In genomic region chr16:70701036-70701435, GRCh38 we compare ENCODE assay signal across 14 cellular contexts. TPM values are rescaled to one million over a fixed set of nuclear protein-coding genes. Genes with fewer than 3 reads are reported as not detected.
DNase-seq lines count a peak whose midpoint lies in the region; ATAC-seq and TF ChIP-seq lines count a peak whose summit lies in the region.
"Had no signal": no experiment of that assay in that cellular context is flagged by ENCODE, and none has a peak within 500 bp of the region (broad histone marks: within the 10 kb centered on the region; RNA-seq: fewer than 3 reads in every experiment).

No MANE protein-coding gene starts in this region.

- H3K27me3 ChIP-seq in mammary epithelial cell (ENCODE audit: insufficient read depth, low read length) (no peaks in the 10 kb centered on the region), transverse colon (no peaks in the 10 kb centered on the region)
- H3K27me3 ChIP-seq: hepatocyte, SJSA1 had no signal

- no peaks in the 10 kb centered on the region for H3K79me2 ChIP-seq in mammary epithelial cell (ENCODE audit: insufficient read depth, low read length)
- H3K79me2 ChIP-seq: hepatocyte had no signal

- H3K36me3 Mint-ChIP-seq in naive thymus-derived CD8-positive, alpha-beta T cell = peaks cover 0 to 7% (median 0%) of the 10 kb centered on the region in 3 donors
- no peaks in the 10 kb centered on the region for H3K36me3 Mint-ChIP-seq in natural killer cell

- H3K4me1 Mint-ChIP-seq in naive thymus-derived CD8-positive, alpha-beta T cell = peaks cover 17 to 40% (median 31%) of the 10 kb centered on the region in 4 donors
- peaks cover 0 to 26% of the 10 kb centered on the region in 2 donors for H3K4me1 Mint-ChIP-seq in natural killer cell

- H3K4me2 ChIP-seq in mammary epithelial cell (ENCODE audit: insufficient read depth, low read depth, low read length) = no peak overlapping the region
- H3K4me2 ChIP-seq: hepatocyte had no signal

- intact Hi-C loops in mammary epithelial cell (cut with micrococcal nuclease) = no loop called here
- intact Hi-C loops in transverse colon (cut with DNase I; ENCODE audit: low total_unique reads) = loop anchor here (5.0 kb wide), 1 partner anchor 36 kb away; no protein-coding TSS in a partner anchor
- intact Hi-C loops in natural killer cell (cut with micrococcal nuclease) = no loop called here

- H3K4me3 ChIP-seq in mammary epithelial cell (replicated peaks in 1 of 3; ENCODE audit: insufficient read depth in 1 of 3, low read depth in 2 of 3, low read length in 3 of 3) (no peak overlapping the region), transverse colon (no peak overlapping the region)
- H3K4me3 ChIP-seq: hepatocyte, SJSA1 had no signal

- BruUV-seq in mammary epithelial cell (replicated peaks; lab: Mats Ljungman, UMichigan) = no TSS peak

- no peak for TF ChIP-seq EP300 in transverse colon (IDR thresholded peaks at IDR 0.05; ENCODE audit: low read depth)

- no peak overlapping the region for H3K4me3 Mint-ChIP-seq in naive thymus-derived CD8-positive, alpha-beta T cell
- no peak overlapping the region for H3K4me3 Mint-ChIP-seq in natural killer cell

- DNase-seq in SHP77 (lab: John Stamatoyannopoulos, UW) (peak; percentile 57 to 62), SHP77 treated with DMSO at 0.1 percent for 48 hours (lab: John Stamatoyannopoulos, UW) (no peak), mammary epithelial cell (no peak), transverse colon (no peak), natural killer cell (no peak), DMS153 treated with DMSO at 0.1 percent for 48 hours (lab: John Stamatoyannopoulos, UW; ENCODE audit: unreplicated experiment) (no peak), RPMI8226 (no peak)
- no peak for DNase-seq in naive thymus-derived CD8-positive, alpha-beta T cell
- DNase-seq: ACHN; activated effector memory CD4-positive, alpha-beta T cell treated with anti-CD3 and anti-CD28 coated beads, Interleukin-2, amount 50 U/mL, for 16 hours; DND-41; stimulated activated CD8-positive, alpha-beta memory T cell treated with anti-CD3 and anti-CD28 coated beads, Interleukin-4, amount 100 ng/mL, for 48 hours had no signal

- 53% methylated on average over 3 of the region's 3 CpGs for WGBS in mammary epithelial cell (ENCODE audit: low coverage, missing lambda C conversion rate)
- 90% methylated on average over 3 of the region's 3 CpGs; no CpG with 5 or more reads in 1 of the 2 donors for WGBS in transverse colon (ENCODE audit: low coverage in 1 of 2), 2 donors

- H3K27ac Mint-ChIP-seq in naive thymus-derived CD8-positive, alpha-beta T cell = peak overlapping the region in 6 of 10 donors; percentile 43 to 88 (median 75)
- H3K27ac Mint-ChIP-seq in natural killer cell = peak overlapping the region in 1 of 2 donors; percentile 58

- ATAC-seq in naive thymus-derived CD8-positive, alpha-beta T cell = no peak
- ATAC-seq in natural killer cell = no peak

- H3K9me3 Mint-ChIP-seq in naive thymus-derived CD8-positive, alpha-beta T cell = no peaks in the 10 kb centered on the region
- no peaks in the 10 kb centered on the region for H3K9me3 Mint-ChIP-seq in natural killer cell

- POLR2A ChIA-PET in naive thymus-derived CD8-positive, alpha-beta T cell (lab: Charles Lee) = no interaction called here

- no peaks in the 10 kb centered on the region for H3K27me3 Mint-ChIP-seq in naive thymus-derived CD8-positive, alpha-beta T cell
- no peaks in the 10 kb centered on the region for H3K27me3 Mint-ChIP-seq in natural killer cell (ENCODE audit: low read depth in 2 of 2)

- no peaks in the 10 kb centered on the region for H3K36me3 ChIP-seq in mammary epithelial cell (ENCODE audit: insufficient read depth, low read length)
- no peaks in the 10 kb centered on the region for H3K36me3 ChIP-seq in transverse colon

- H3K27ac ChIP-seq in mammary epithelial cell (ENCODE audit: insufficient read depth, low read depth, low read length) = peak overlapping the region; percentile 68
- H3K27ac ChIP-seq in transverse colon = peak overlapping the region; percentile 79 to 87 (median 86)
- H3K27ac ChIP-seq: hepatocyte had no signal

- dilution Hi-C loops in mammary epithelial cell (cut with HindIII; ENCODE audit: low sequenced_read_pairs) = no loop called here

- TF ChIP-seq POLR2A in transverse colon (IDR thresholded peaks at IDR 0.05) = no peak

- peak overlapping the region; percentile 17 for H3K9ac ChIP-seq in mammary epithelial cell (ENCODE audit: insufficient read depth, low read length)

- TF ChIP-seq CTCF in mammary epithelial cell (conservative IDR thresholded peaks at IDR 0.05 in 1 of 2, IDR thresholded peaks at IDR 0.05 in 1 of 2; ENCODE audit: extremely low read depth in 1 of 2, insufficient read depth in 1 of 2, low read depth in 1 of 2, low read length in 2 of 2) = no peak
- TF ChIP-seq CTCF in transverse colon (IDR thresholded peaks at IDR 0.05) = no peak
- no peak for TF ChIP-seq CTCF in natural killer cell (IDR thresholded peaks at IDR 0.05)

- H3K9me3 ChIP-seq in mammary epithelial cell (replicated peaks; ENCODE audit: insufficient read depth, low read length) (no peaks in the 10 kb centered on the region), transverse colon (no peaks in the 10 kb centered on the region)
- H3K9me3 ChIP-seq: SJSA1 had no signal

- CTCF ChIA-PET in mammary epithelial cell (lab: Charles Lee; ENCODE audit: low non-redundant PET) = no interaction called here

- H4K20me1 ChIP-seq in mammary epithelial cell (ENCODE audit: insufficient read depth, low read length) = no peaks in the 10 kb centered on the region

- in situ Hi-C loops in mammary epithelial cell (cut with MboI; ENCODE audit: low sequenced_read_pairs in 2 of 2) = no loop called here
- in situ Hi-C loops in transverse colon (cut with MboI; ENCODE audit: low pct_ligation_motif_present in 1 of 4, low pct_unique_long_range_greater_than_20kb in 1 of 4, low sequenced_read_pairs in 3 of 4) = no loop called here

- H3K4me1 ChIP-seq in mammary epithelial cell (ENCODE audit: insufficient read depth, low read length) = peaks cover 80% of the 10 kb centered on the region
- peaks cover 30 to 74% (median 54%) of the 10 kb centered on the region in 4 donors for H3K4me1 ChIP-seq in transverse colon

- H2AFZ ChIP-seq in mammary epithelial cell (ENCODE audit: low read depth, low read length) = peak overlapping the region; percentile 55
- H2AFZ ChIP-seq: hepatocyte had no signal

RNA-seq across cellular contexts. Expression of gene MTSS2, which starts 15.2 kb away (rescaled TPM):
- total RNA-seq in mammary epithelial cell (10 to 100 TPM; 25.8 to 42.9 TPM), transverse colon (100 to 1,000 TPM in 1 of 4 donors, 10 to 100 TPM in 3; 13.9 to 149 (median 33.8) TPM), natural killer cell (1 to 10 TPM; 3.8 to 8.8 (median 4.4) TPM)
- 46.7 TPM for polyA plus RNA-seq in mammary epithelial cell
- polyA minus RNA-seq in mammary epithelial cell = 28.8 TPM
- total RNA-seq in naive thymus-derived CD8-positive, alpha-beta T cell = 10 to 100 TPM; 23.3 to 26.8 TPM
- polyA plus RNA-seq in naive thymus-derived CD8-positive, alpha-beta T cell = under 1 TPM in 1 of 3 donors, not detected in 2; 0.28 TPM

RNA-seq across cellular contexts. Expression of gene IL34, which starts 54.7 kb away (rescaled TPM):
- 10 to 100 TPM in 1 of 2 donors, under 1 TPM in 1; 0.49 to 42.7 TPM for total RNA-seq in mammary epithelial cell
- polyA plus RNA-seq in mammary epithelial cell = 0.84 TPM
- 2.3 TPM for polyA minus RNA-seq in mammary epithelial cell
- total RNA-seq in naive thymus-derived CD8-positive, alpha-beta T cell = under 1 TPM in 1 of 2 experiments, not detected in 1; 0.36 TPM
- not detected for polyA plus RNA-seq in naive thymus-derived CD8-positive, alpha-beta T cell
- 1 to 10 TPM in 2 of 4 donors, not detected in 2; 1.1 to 1.4 TPM for total RNA-seq in transverse colon
- under 1 TPM in 2 of 3 donors, not detected in 1; 0.48 to 0.54 TPM for total RNA-seq in natural killer cell

Comparison
In these comparisons a context has a peak if more than half of its experiments do, and no peak if none do; other contexts are left out.
1. DNase-seq: peak in SHP77 (2 of 2); none in SHP77 treated with DMSO at 0.1 percent for 48 hours (single experiment), mammary epithelial cell (single experiment), naive thymus-derived CD8-positive, alpha-beta T cell (0 of 10), transverse colon (single experiment), natural killer cell (single experiment), DMS153 treated with DMSO at 0.1 percent for 48 hours (single experiment) and RPMI8226 (single experiment).